Comparison of ENCODE assay signal across 13 cellular contexts in genomic region chr5:5752844-5753243, GRCh38.
DNase-seq lines count a peak whose midpoint lies in the region; ATAC-seq, FAIRE-seq and TF ChIP-seq lines count a peak whose summit lies in the region.
"Had no signal": no experiment of that assay in that cellular context is flagged by ENCODE, and none has a peak within 500 bp of the region (broad histone marks: within the 10 kb centered on the region; RNA-seq: fewer than 3 reads in every experiment).

No MANE protein-coding gene starts in this region.

- H3K27ac ChIP-seq in A673 (ENCODE audit: low read depth, low read length, poor library complexity, severe bottlenecking), result no peak overlapping the region
- H3K27ac ChIP-seq: right lobe of liver had no signal

- BruUV-seq in A673 (replicated peaks; lab: Mats Ljungman, UMichigan), result no TSS peak

- H3K4me1 ChIP-seq in A673 (ENCODE audit: insufficient read depth, low read length, poor library complexity, severe bottlenecking), result no peaks in the 10 kb centered on the region
- H3K4me1 ChIP-seq: right lobe of liver had no signal

- intact Hi-C loops in A673 (cut with micrococcal nuclease; ENCODE audit: unreplicated experiment), result no loop called here

- TF ChIP-seq CTCF in A673 (conservative IDR thresholded peaks at IDR 0.05; ENCODE audit: low read depth, low read length), result no peak

- CTCF ChIA-PET in A673 (lab: Charles Lee), result no interaction called here

- no peak for DNase-seq in GM12892 (ENCODE audit: insufficient read length)
- no peak for DNase-seq in activated CD8-positive, alpha-beta memory T cell treated with anti-CD3 and anti-CD28 coated beads, Interleukin-2, amount 50 U/mL, for 48 hours
- no peak for DNase-seq in globus pallidus (ENCODE audit: low spot score)
- no peak for DNase-seq in A673 (ENCODE audit: low spot score)
- DNase-seq in activated CD4-positive, CD25-positive, alpha-beta regulatory T cell treated with anti-CD3 and anti-CD28 coated beads, Interleukin-2, amount 50 U/mL, for 72 hours, result no peak
- DNase-seq: GDM1, head of caudate nucleus, NCI-H1930, right lobe of liver had no signal

- no peak overlapping the region for H3K4me3 ChIP-seq in A673 (ENCODE audit: low read depth, low read length, poor library complexity, severe bottlenecking)
- H3K4me3 ChIP-seq: right lobe of liver had no signal

- ATAC-seq in GM19452 (IDR thresholded peaks at IDR 0.05; ENCODE audit: unreplicated experiment) (peak; percentile 59), HG02870 (IDR thresholded peaks at IDR 0.05; ENCODE audit: unreplicated experiment) (peak; percentile 69), HG03558 (IDR thresholded peaks at IDR 0.05; ENCODE audit: extremely low read depth, unreplicated experiment) (peak; percentile 57)
- ATAC-seq: right lobe of liver had no signal

- peak; percentile 64 for FAIRE-seq in GM12892 (lab: Jason Lieb, UNC)
- FAIRE-seq: urothelium cell line had no signal

- peaks cover 7% of the 10 kb centered on the region for H3K27me3 ChIP-seq in A673 (replicated peaks; ENCODE audit: insufficient read depth, low read depth, low read length, poor library complexity)
- H3K27me3 ChIP-seq: right lobe of liver had no signal

- POLR2A ChIA-PET in A673 (lab: Charles Lee; ENCODE audit: low non-redundant PET), result no interaction called here

- TF ChIP-seq POLR2A in GM12892 (IDR thresholded peaks at IDR 0.05; ENCODE audit: low read depth, low read length), result no peak

- H3K36me3 ChIP-seq in A673 (ENCODE audit: insufficient read depth, low read length, poor library complexity, severe bottlenecking), result no peaks in the 10 kb centered on the region
- H3K36me3 ChIP-seq: right lobe of liver had no signal

- H3K9me3 ChIP-seq in A673 (ENCODE audit: low read depth, low read length, poor library complexity, severe bottlenecking), result no peaks in the 10 kb centered on the region
- H3K9me3 ChIP-seq: right lobe of liver had no signal
